In the genomic region with DNA sequence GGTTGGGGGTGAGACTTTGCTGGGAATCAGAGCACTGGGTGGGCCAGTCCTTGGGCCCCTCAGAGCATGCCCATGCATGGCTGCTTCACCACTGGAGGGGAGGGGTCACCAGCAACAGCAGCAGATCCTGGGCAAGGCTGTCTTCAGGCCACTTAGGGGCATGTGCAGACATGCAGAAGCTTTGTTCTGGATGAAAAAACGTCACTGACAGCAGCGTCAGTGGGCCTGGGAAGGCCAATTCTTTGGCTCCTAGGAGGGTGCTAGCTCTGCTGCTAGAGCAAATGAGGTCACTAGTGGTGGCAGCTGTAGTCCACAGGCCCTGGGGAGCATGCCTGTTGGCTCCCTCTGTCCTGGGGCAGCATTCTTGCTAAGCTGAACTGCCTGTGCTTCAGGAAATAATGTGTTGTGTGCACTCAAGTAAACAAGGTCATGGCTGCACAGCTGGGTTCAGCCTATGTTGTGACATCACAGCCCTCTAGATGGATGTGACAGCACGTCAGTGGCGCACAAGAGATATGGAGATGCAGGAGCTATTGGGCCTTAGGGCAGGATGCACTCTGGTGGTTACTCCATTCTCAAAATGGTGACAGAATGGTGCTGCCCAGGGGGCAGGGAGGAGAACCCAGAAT, we compare ENCODE assay signal across 14 cellular contexts. TPM values are rescaled to one million over a fixed set of nuclear protein-coding genes. Genes with fewer than 3 reads are reported as not detected.
"Had no signal": no experiment of that assay in that cellular context is flagged by ENCODE, and none has a peak within 500 bp of the region (broad histone marks: within the 10 kb centered on the region; RNA-seq: fewer than 3 reads in every experiment).

No MANE protein-coding gene starts in this region.

- H3K4me3 Mint-ChIP-seq: naive B cell; stimulated activated naive B cell treated with anti-CD40 and anti-IgM and Interleukin-4, amounts not matched to agents 10 μg/mL and 1 μg/mL and 100 μg/mL, for 72 hours had no signal

- FAIRE-seq: islet of Langerhans had no signal

- DNase-seq: activated naive CD4-positive, alpha-beta T cell treated with Interleukin-2 at 50 U/mL for 16 hours; activated T-cell treated with anti-CD3 and anti-CD28 coated beads for 4 hours; aorta; dorsolateral prefrontal cortex; left colon; naive B cell; stimulated activated CD4-positive, alpha-beta T cell treated with anti-CD3 and anti-CD28 coated beads, Interleukin-2, amount 100 ng/mL, for 48 hours; stimulated activated naive B cell treated with anti-CD40 and anti-IgM and Interleukin-4, amounts not matched to agents 10 μg/mL and 1 μg/mL and 100 μg/mL, for 72 hours; tibial artery had no signal

- H3K4me3 ChIP-seq: dorsolateral prefrontal cortex, lung, tibial artery had no signal

- H3K27me3 ChIP-seq: dorsolateral prefrontal cortex, neutrophil, tibial artery had no signal

- H3K36me3 ChIP-seq: neutrophil, tibial artery had no signal

- H3K27ac ChIP-seq: neutrophil, tibial artery had no signal

- H3K27me3 Mint-ChIP-seq: naive B cell had no signal

- H3K9me3 ChIP-seq: neutrophil, tibial artery had no signal

- H3K36me3 Mint-ChIP-seq: naive B cell; stimulated activated naive B cell treated with anti-CD40 and anti-IgM and Interleukin-4, amounts not matched to agents 10 μg/mL and 1 μg/mL and 100 μg/mL, for 72 hours had no signal

- H3K27ac Mint-ChIP-seq: naive B cell; stimulated activated naive B cell treated with anti-CD40 and anti-IgM and Interleukin-4, amounts not matched to agents 10 μg/mL and 1 μg/mL and 100 μg/mL, for 72 hours had no signal

RNA-seq across cellular contexts. Expression of a gene that starts 27.0 kb away (rescaled TPM):
- total RNA-seq: left colon; renal cortical epithelial cell; T-helper 2 cell treated with Interferon-gamma antibody and Interleukin-4, amounts not matched to agents 100 ng/mL and 5 ng/mL, for 36 hours had no signal
